ENCODE assay signal across 1 cellular context in the genomic region with DNA sequence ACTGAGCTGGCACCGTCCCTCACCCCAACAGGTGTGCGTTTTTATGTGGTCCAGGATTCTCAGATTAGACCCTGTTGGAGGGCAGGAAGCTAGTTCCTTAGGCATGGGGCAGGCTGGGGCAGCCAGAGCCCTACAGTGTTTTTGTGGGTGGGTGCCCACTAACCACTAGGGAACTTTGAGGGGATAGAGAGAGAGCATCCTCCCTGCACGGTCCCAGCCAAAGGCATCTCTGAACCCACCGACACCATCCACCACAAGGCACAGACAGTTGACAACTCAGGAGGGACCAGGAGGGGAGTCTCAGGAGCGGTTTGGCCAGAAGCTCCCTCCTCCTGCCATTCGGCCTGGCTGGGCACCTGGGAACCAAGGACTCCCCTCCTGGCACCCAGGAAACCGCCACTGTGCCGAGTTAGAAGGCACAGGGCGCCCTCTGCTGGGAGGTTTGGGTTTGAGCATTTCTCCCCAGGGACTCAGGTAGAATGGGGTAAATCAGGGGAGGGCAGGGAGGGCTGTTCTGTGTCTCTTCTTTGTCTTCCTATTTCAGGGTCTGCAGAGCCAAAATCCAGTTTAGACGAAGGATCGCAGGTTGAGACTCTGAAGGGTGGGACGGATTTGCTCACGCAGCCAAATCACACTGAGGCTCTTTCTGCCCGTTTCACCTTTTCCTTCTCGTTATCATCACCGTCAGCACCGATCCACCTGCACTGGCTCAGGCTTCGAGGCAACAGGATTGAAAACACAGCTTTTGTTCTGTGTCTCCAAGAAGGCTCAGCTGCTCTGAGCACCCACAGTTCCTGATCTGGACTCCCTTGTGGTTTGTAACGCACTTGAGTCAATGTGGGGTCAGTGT.
TF ChIP-seq lines count a peak whose summit lies in the region.

No MANE protein-coding gene starts in this region.

TF ChIP-seq in SK-N-SH treated with all-trans-retinoic acid at 6 μM for 48 hours, 23 proteins besides CTCF, POLR2A, EP300 and RAD21 (continued from another document):
- TF ChIP-seq, protein P1, sequence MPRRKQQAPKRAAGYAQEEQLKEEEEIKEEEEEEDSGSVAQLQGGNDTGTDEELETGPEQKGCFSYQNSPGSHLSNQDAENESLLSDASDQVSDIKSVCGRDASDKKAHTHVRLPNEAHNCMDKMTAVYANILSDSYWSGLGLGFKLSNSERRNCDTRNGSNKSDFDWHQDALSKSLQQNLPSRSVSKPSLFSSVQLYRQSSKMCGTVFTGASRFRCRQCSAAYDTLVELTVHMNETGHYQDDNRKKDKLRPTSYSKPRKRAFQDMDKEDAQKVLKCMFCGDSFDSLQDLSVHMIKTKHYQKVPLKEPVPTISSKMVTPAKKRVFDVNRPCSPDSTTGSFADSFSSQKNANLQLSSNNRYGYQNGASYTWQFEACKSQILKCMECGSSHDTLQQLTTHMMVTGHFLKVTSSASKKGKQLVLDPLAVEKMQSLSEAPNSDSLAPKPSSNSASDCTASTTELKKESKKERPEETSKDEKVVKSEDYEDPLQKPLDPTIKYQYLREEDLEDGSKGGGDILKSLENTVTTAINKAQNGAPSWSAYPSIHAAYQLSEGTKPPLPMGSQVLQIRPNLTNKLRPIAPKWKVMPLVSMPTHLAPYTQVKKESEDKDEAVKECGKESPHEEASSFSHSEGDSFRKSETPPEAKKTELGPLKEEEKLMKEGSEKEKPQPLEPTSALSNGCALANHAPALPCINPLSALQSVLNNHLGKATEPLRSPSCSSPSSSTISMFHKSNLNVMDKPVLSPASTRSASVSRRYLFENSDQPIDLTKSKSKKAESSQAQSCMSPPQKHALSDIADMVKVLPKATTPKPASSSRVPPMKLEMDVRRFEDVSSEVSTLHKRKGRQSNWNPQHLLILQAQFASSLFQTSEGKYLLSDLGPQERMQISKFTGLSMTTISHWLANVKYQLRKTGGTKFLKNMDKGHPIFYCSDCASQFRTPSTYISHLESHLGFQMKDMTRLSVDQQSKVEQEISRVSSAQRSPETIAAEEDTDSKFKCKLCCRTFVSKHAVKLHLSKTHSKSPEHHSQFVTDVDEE (CRISPR knock-in tag; IDR thresholded peaks at IDR 0.05): no peak
- TF ChIP-seq, protein P2, sequence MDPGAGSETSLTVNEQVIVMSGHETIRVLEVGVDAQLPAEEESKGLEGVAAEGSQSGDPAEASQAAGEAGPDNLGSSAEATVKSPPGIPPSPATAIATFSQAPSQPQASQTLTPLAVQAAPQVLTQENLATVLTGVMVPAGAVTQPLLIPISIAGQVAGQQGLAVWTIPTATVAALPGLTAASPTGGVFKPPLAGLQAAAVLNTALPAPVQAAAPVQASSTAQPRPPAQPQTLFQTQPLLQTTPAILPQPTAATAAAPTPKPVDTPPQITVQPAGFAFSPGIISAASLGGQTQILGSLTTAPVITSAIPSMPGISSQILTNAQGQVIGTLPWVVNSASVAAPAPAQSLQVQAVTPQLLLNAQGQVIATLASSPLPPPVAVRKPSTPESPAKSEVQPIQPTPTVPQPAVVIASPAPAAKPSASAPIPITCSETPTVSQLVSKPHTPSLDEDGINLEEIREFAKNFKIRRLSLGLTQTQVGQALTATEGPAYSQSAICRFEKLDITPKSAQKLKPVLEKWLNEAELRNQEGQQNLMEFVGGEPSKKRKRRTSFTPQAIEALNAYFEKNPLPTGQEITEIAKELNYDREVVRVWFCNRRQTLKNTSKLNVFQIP (CRISPR knock-in tag; IDR thresholded peaks at IDR 0.05; ENCODE audit: borderline replicate concordance, low read depth): no peak
